Comparison of ENCODE assay signal across 13 cellular contexts in the genomic region with DNA sequence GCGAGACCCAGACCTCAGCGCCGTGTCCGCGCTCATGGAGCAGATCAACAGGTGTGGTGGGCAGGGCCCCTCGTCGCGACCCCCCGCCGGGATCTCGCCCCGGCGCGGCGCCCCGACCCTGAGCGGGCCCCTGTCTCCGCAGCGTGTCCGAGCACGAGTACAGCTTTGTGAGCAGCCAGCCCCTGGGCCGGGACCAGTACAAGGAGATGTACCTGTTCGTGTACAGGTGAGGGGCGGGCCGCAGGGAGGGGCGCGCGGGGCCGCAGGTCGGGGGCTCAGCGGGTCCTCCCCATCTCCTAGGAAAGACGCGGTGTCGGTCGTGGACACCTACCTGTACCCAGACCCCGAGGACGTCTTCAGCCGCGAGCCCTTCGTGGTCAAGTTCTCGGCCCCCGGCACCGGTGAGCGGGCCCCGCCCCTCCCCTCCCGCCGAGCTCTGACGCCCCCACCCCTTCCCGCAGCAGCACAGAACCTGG. TPM values are rescaled to one million over a fixed set of nuclear protein-coding genes. Genes with fewer than 3 reads are reported as not detected.
A peak's percentile ranks its signal among the peaks of the same experiment; 100 is the strongest.
DNase-seq lines count a peak whose midpoint lies in the region; ATAC-seq, FAIRE-seq and TF ChIP-seq lines count a peak whose summit lies in the region.
"Had no signal": no experiment of that assay in that cellular context is flagged by ENCODE, and none has a peak within 500 bp of the region (broad histone marks: within the 10 kb centered on the region; RNA-seq: fewer than 3 reads in every experiment).

No MANE protein-coding gene starts in this region.

- H3K27me3 ChIP-seq in iPS DF 6.9 (ENCODE audit: control insufficient read depth, insufficient read depth, low read length) (no peaks in the 10 kb centered on the region; the same call in 1 of the 2 replicates), small intestine (ENCODE audit: control insufficient read depth in 2 of 2, insufficient read depth in 2 of 2, low read length in 2 of 2) (peaks cover 2 to 6% of the 10 kb centered on the region in 2 donors), left lung (peaks cover 16 to 36% of the 10 kb centered on the region in 2 donors)
- H3K27me3 ChIP-seq: right lobe of liver had no signal

- no CpG with 5 or more reads among the region's 49 CpGs for WGBS in iPS DF 6.9 (ENCODE audit: insufficient coverage, insufficient read length)
- 5 to 10% (median 6%) methylated on average over 40 to 49 of the region's 49 CpGs for WGBS in small intestine, 3 donors

- no peak for TF ChIP-seq CTCF in left lung (IDR thresholded peaks at IDR 0.05)

- H3K27ac ChIP-seq in iPS DF 6.9 (ENCODE audit: low read length) (no peak overlapping the region), small intestine (ENCODE audit: low read depth in 1 of 2, low read length in 1 of 2) (no peak overlapping the region), left lung (no peak overlapping the region)
- H3K27ac ChIP-seq: gastroesophageal sphincter, right lobe of liver, uterus had no signal

- peak overlapping the region; percentile 14; the same call in 1 of the 2 replicates for H3K4me3 ChIP-seq in iPS DF 6.9 (ENCODE audit: low read length)
- peak overlapping the region; percentile 15 to 16 for H3K4me3 ChIP-seq in small intestine (ENCODE audit: low read depth in 1 of 2, low read length in 2 of 2)
- H3K4me3 ChIP-seq in left lung: peak overlapping the region in 1 of 2 donors; percentile 7
- H3K4me3 ChIP-seq: right lobe of liver, uterus had no signal

- H3K9me3 ChIP-seq in iPS DF 6.9 (ENCODE audit: control insufficient read depth, insufficient read depth, low read length) (no peaks in the 10 kb centered on the region), small intestine (ENCODE audit: control insufficient read depth, low read depth) (no peaks in the 10 kb centered on the region), left lung (no peaks in the 10 kb centered on the region)
- H3K9me3 ChIP-seq: gastroesophageal sphincter, right lobe of liver, uterus had no signal

- intact Hi-C loops in left lung (cut with DNase I): no loop called here

- H3K4me1 ChIP-seq in iPS DF 6.9 (ENCODE audit: control insufficient read depth, insufficient read depth, low read length) (peaks cover 4% of the 10 kb centered on the region), small intestine (ENCODE audit: control insufficient read depth in 2 of 2, insufficient read depth in 1 of 2, low read depth in 1 of 2, low read length in 1 of 2) (no peaks in the 10 kb centered on the region), left lung (peaks cover 15 to 26% of the 10 kb centered on the region in 2 donors)

- DNase-seq in activated CD8-positive, alpha-beta memory T cell treated with anti-CD3 and anti-CD28 coated beads, Interleukin-2, amount 50 U/mL, for 48 hours: peak; percentile 57
- DNase-seq in activated CD8-positive, alpha-beta memory T cell treated with anti-CD3 and anti-CD28 coated beads for 24 hours: no peak
- no peak for DNase-seq in iPS DF 6.9 (ENCODE audit: low read depth, low spot score)
- DNase-seq in small intestine: no peak
- no peak for DNase-seq in DMS153 (lab: John Stamatoyannopoulos, UW)
- DNase-seq in left lung: no peak
- DNase-seq: MV-4-11, NCI-H510A, SHP77, uterus had no signal

- FAIRE-seq in small intestine (lab: Jason Lieb, UNC): no peak

- no peak for ATAC-seq in left lung
- ATAC-seq: activated T-helper 17 cell treated with anti-CD3 and anti-CD28 coated beads, Interleukin-2, amount 50 U/mL, for 72 hours had no signal

- H3K36me3 ChIP-seq in iPS DF 6.9 (ENCODE audit: control insufficient read depth, insufficient read depth, low read length) (peaks cover 22% of the 10 kb centered on the region; the same call in 1 of the 2 replicates), small intestine (ENCODE audit: control insufficient read depth in 2 of 2, insufficient read depth in 2 of 2, low read length in 2 of 2) (peaks cover 6 to 23% of the 10 kb centered on the region in 2 donors), left lung (peaks cover 0 to 82% of the 10 kb centered on the region in 2 donors)
- H3K36me3 ChIP-seq: uterus had no signal

RNA-seq across cellular contexts. Expression of gene DNASE1L2, which starts 0.9 kb away (rescaled TPM):
- polyA plus RNA-seq in small intestine: 1 to 10 TPM in 2 of 3 donors, under 1 TPM in 1; 0.55 to 3.8 (median 1.9) TPM
- total RNA-seq in left lung: 1 to 10 TPM; 1.3 to 1.5 TPM

RNA-seq across cellular contexts. Expression of gene E4F1, which starts 13.7 kb away (rescaled TPM):
- 10 to 100 TPM; 16.5 to 37.1 (median 28.1) TPM for polyA plus RNA-seq in small intestine
- total RNA-seq in left lung: 10 to 100 TPM; 16.4 to 22.6 TPM

RNA-seq across cellular contexts. Expression of gene ECI1, which starts 14.3 kb away (rescaled TPM):
- 100 to 1,000 TPM; 104 to 246 (median 227) TPM for polyA plus RNA-seq in small intestine
- total RNA-seq in left lung: 10 to 100 TPM; 47.3 to 51.7 TPM

RNA-seq across cellular contexts. Expression of gene PGP, which starts 22.5 kb away (rescaled TPM):
- polyA plus RNA-seq in small intestine: 10 to 100 TPM; 12.7 to 16.2 (median 14.1) TPM
- 10 to 100 TPM; 14.4 to 24.4 TPM for total RNA-seq in left lung

RNA-seq across cellular contexts. Expression of gene BRICD5, which starts 26.5 kb away (rescaled TPM):
- polyA plus RNA-seq in small intestine: 10 to 100 TPM in 1 of 3 donors, 1 to 10 TPM in 2; 1.6 to 84.1 (median 8.3) TPM
- total RNA-seq in left lung: 10 to 100 TPM in 1 of 2 donors, 1 to 10 TPM in 1; 6.7 to 15.3 TPM
